In genomic region chr15:69973102-69973714, GRCh38 we compare ENCODE assay signal across 10 cellular contexts.
DNase-seq lines count a peak whose midpoint lies in the region; ATAC-seq and TF ChIP-seq lines count a peak whose summit lies in the region.
"Had no signal": no experiment of that assay in that cellular context is flagged by ENCODE, and none has a peak within 500 bp of the region (broad histone marks: within the 10 kb centered on the region; RNA-seq: fewer than 3 reads in every experiment).

No MANE protein-coding gene starts in this region.

- ATAC-seq in CD8-positive, alpha-beta T cell: peak; percentile 40
- ATAC-seq in activated T-cell treated with anti-CD3 and anti-CD28 coated beads, Interleukin-2, amount 50 U/mL, for 72 hours (replicated peaks in 1 of 2): peak; percentile 79 to 81
- ATAC-seq in HG02588 (IDR thresholded peaks at IDR 0.05; ENCODE audit: unreplicated experiment) (no peak), HG02852 (IDR thresholded peaks at IDR 0.05; ENCODE audit: unreplicated experiment) (no peak)

- intact Hi-C loops in CD8-positive, alpha-beta T cell (cut with DNase I, micrococcal nuclease): no loop called here

- H3K9me3 ChIP-seq in CD8-positive, alpha-beta T cell (ENCODE audit: low read length): no peaks in the 10 kb centered on the region

- H3K4me3 Mint-ChIP-seq in CD8-positive, alpha-beta T cell: no peak overlapping the region
- no peak overlapping the region for H3K4me3 Mint-ChIP-seq in activated T-cell treated with anti-CD3 and anti-CD28 coated beads, Interleukin-2, amount 50 U/mL, for 72 hours
- H3K4me3 Mint-ChIP-seq: activated naive CD4-positive, alpha-beta T cell treated with anti-CD3 and anti-CD28 coated beads, Interleukin-2, amount 50 U/mL, for 24 hours had no signal

- H3K36me3 Mint-ChIP-seq in CD8-positive, alpha-beta T cell: no peaks in the 10 kb centered on the region
- no peaks in the 10 kb centered on the region for H3K36me3 Mint-ChIP-seq in activated T-cell treated with anti-CD3 and anti-CD28 coated beads, Interleukin-2, amount 50 U/mL, for 72 hours (ENCODE audit: insufficient read depth in 2 of 2)
- H3K36me3 Mint-ChIP-seq: activated naive CD4-positive, alpha-beta T cell treated with anti-CD3 and anti-CD28 coated beads, Interleukin-2, amount 50 U/mL, for 24 hours had no signal

- no peak overlapping the region for H3K27ac ChIP-seq in CD8-positive, alpha-beta T cell (ENCODE audit: low read depth, low read length)
- H3K27ac ChIP-seq: KMS-11 had no signal

- no peaks in the 10 kb centered on the region for H3K27me3 ChIP-seq in CD8-positive, alpha-beta T cell (ENCODE audit: insufficient read depth, low read length)

- H3K36me3 ChIP-seq in CD8-positive, alpha-beta T cell (ENCODE audit: insufficient read depth, low read length): no peaks in the 10 kb centered on the region

- no peaks in the 10 kb centered on the region for H3K9me3 Mint-ChIP-seq in CD8-positive, alpha-beta T cell
- H3K9me3 Mint-ChIP-seq in activated T-cell treated with anti-CD3 and anti-CD28 coated beads, Interleukin-2, amount 50 U/mL, for 72 hours: no peaks in the 10 kb centered on the region
- H3K9me3 Mint-ChIP-seq: activated naive CD4-positive, alpha-beta T cell treated with anti-CD3 and anti-CD28 coated beads, Interleukin-2, amount 50 U/mL, for 24 hours had no signal

- POLR2A ChIA-PET in CD8-positive, alpha-beta T cell (lab: Charles Lee): no interaction called here

- H3K4me3 ChIP-seq in CD8-positive, alpha-beta T cell (ENCODE audit: low read depth, low read length): no peak overlapping the region

- TF ChIP-seq CTCF in CD8-positive, alpha-beta T cell (IDR thresholded peaks at IDR 0.05): no peak

- CTCF ChIA-PET in CD8-positive, alpha-beta T cell (lab: Charles Lee): no interaction called here

- H3K27ac Mint-ChIP-seq in CD8-positive, alpha-beta T cell: no peak overlapping the region
- no peak overlapping the region for H3K27ac Mint-ChIP-seq in activated T-cell treated with anti-CD3 and anti-CD28 coated beads, Interleukin-2, amount 50 U/mL, for 72 hours
- H3K27ac Mint-ChIP-seq: activated naive CD4-positive, alpha-beta T cell treated with anti-CD3 and anti-CD28 coated beads, Interleukin-2, amount 50 U/mL, for 24 hours had no signal

- no peaks in the 10 kb centered on the region for H3K4me1 Mint-ChIP-seq in CD8-positive, alpha-beta T cell (ENCODE audit: low read depth)
- H3K4me1 Mint-ChIP-seq in activated T-cell treated with anti-CD3 and anti-CD28 coated beads, Interleukin-2, amount 50 U/mL, for 72 hours (ENCODE audit: low read depth): peaks cover 4% of the 10 kb centered on the region
- H3K4me1 Mint-ChIP-seq: activated naive CD4-positive, alpha-beta T cell treated with anti-CD3 and anti-CD28 coated beads, Interleukin-2, amount 50 U/mL, for 24 hours had no signal

- DNase-seq in CD8-positive, alpha-beta T cell: peak in 1 of 7 experiments; percentile 17
- DNase-seq in HuH-7 (ENCODE audit: low spot score) (peak; percentile 67), kidney glomerular epithelial cell (lab: John Stamatoyannopoulos, UW) (peak; percentile 59), NCI-H82 (lab: John Stamatoyannopoulos, UW) (no peak), NCI-H446 (lab: John Stamatoyannopoulos, UW) (no peak)
- DNase-seq in activated T-cell treated with anti-CD3 and anti-CD28 coated beads, Interleukin-2, amount 50 U/mL, for 72 hours: peak; percentile 52 to 56

- peaks cover 21% of the 10 kb centered on the region for H3K27me3 Mint-ChIP-seq in CD8-positive, alpha-beta T cell (ENCODE audit: low read depth)
- peaks cover 7% of the 10 kb centered on the region for H3K27me3 Mint-ChIP-seq in activated T-cell treated with anti-CD3 and anti-CD28 coated beads, Interleukin-2, amount 50 U/mL, for 72 hours (ENCODE audit: low read depth)

- no peaks in the 10 kb centered on the region for H3K4me1 ChIP-seq in CD8-positive, alpha-beta T cell (ENCODE audit: insufficient read depth, low read length)

Comparison
In these comparisons a context has a peak if more than half of its experiments do, and no peak if none do; other contexts are left out.
1. ATAC-seq: peak in CD8-positive, alpha-beta T cell (single experiment) and activated T-cell treated with anti-CD3 and anti-CD28 coated beads, Interleukin-2, amount 50 U/mL, for 72 hours (2 of 2); none in HG02588 (single experiment) and HG02852 (single experiment).
2. DNase-seq: peak in HuH-7 (single experiment), activated T-cell treated with anti-CD3 and anti-CD28 coated beads, Interleukin-2, amount 50 U/mL, for 72 hours (2 of 2) and kidney glomerular epithelial cell (single experiment); none in NCI-H82 (single experiment) and NCI-H446 (0 of 2).